In the genomic region with DNA sequence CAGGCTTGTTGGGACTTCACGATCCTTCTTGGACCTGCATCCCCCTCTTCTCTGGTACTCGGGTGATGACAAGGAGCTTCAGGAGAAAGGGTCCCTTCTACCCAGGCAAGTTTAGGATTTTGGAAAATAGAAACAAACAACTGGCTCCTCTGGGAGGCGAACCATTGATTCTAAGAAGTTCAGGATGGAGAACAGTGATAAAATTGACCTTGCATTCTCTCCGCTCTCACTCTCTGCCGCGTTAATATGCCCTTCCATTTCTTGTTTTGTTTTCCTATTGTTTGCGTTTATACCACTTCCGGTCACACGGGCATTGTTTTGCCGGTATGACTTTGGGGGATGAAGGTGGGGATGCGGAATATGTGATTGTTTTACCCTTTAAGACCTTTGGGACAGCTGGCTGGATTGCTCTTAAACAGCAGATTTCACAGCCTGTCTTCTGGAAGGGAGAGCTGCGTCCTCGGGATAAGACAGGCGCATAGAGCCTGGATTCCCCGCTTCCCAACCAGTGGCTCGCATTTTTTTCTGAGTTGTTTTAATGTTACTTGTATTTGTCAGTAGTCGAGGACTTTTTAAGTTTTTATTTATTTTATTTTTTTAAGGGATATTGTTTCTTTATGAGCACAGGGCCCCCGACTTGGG, we compare ENCODE assay signal across 9 cellular contexts.
A peak's percentile ranks its signal among the peaks of the same experiment; 100 is the strongest.
DNase-seq lines count a peak whose midpoint lies in the region; ATAC-seq and TF ChIP-seq lines count a peak whose summit lies in the region.
"Had no signal": no experiment of that assay in that cellular context is flagged by ENCODE, and none has a peak within 500 bp of the region (broad histone marks: within the 10 kb centered on the region; RNA-seq: fewer than 3 reads in every experiment).

No MANE protein-coding gene starts in this region.

- peaks cover 4 to 8% of the 10 kb centered on the region in 2 donors for H3K4me1 Mint-ChIP-seq in effector memory CD8-positive, alpha-beta T cell (ENCODE audit: low read depth in 2 of 2)

- H3K36me3 Mint-ChIP-seq in effector memory CD8-positive, alpha-beta T cell (ENCODE audit: insufficient read depth), result no peaks in the 10 kb centered on the region

- H3K4me2 ChIP-seq in HCT116 (ENCODE audit: low read length), result peak overlapping the region; percentile 98

- RAD21 ChIA-PET in HCT116 (lab: Charles Lee; ENCODE audit: low non-redundant PET in 1 of 2, low total read pairs in 2 of 2, uncharacterized antibody in 2 of 2, unreplicated experiment in 2 of 2), result interaction anchor here (0.7 to 0.8 kb wide), 2 partner anchors 109 to 278 kb away, joined by 3 read pairs; no protein-coding TSS in a partner anchor

- POLR2A ChIA-PET in HCT116 (lab: Charles Lee), result interaction anchor here (1.7 kb wide), 1 partner anchor 8 kb away, joined by 6 read pairs; no protein-coding TSS in a partner anchor

- no peaks in the 10 kb centered on the region for H3K9me2 ChIP-seq in HCT116 (ENCODE audit: insufficient read depth)

- no peak overlapping the region for H3K27ac ChIP-seq in ACC112 (ENCODE audit: low read depth, low read length)
- peak overlapping the region; percentile 51 for H3K27ac ChIP-seq in HCT116 (ENCODE audit: low read depth, low read length)
- no peak overlapping the region for H3K27ac ChIP-seq in left lung

- H2AFZ ChIP-seq in ACC112 (ENCODE audit: low read length, unreplicated experiment) (peak overlapping the region; percentile 46), HCT116 (ENCODE audit: low read depth, low read length, poor library complexity, severe bottlenecking) (peak overlapping the region; percentile 99)

- in situ Hi-C loops in GM13977 (cut with MboI; ENCODE audit: low pct_unique_long_range_greater_than_20kb, low sequenced_read_pairs, unreplicated experiment), result loop anchor here (25.0 kb wide), 1 partner anchor 305 kb away; a partner anchor contains a TSS

- H3K9me3 ChIP-seq in HCT116 (ENCODE audit: control insufficient read depth in 1 of 2, insufficient read depth in 1 of 2, low read depth in 1 of 2, low read length in 2 of 2) (no peaks in the 10 kb centered on the region), left lung (no peaks in the 10 kb centered on the region)

- no peak overlapping the region for H3K4me3 Mint-ChIP-seq in effector memory CD8-positive, alpha-beta T cell

- DNase-seq in HCT116 (ENCODE audit: low read depth, low spot score) (no peak), amniotic epithelial cell (ENCODE audit: low read depth) (peak; percentile 16), left lung (no peak), SKM-1 treated with dmso at 0.1 percent for 144 hours (lab: John Stamatoyannopoulos, UW; ENCODE audit: unreplicated experiment) (no peak), T1000 (lab: John Stamatoyannopoulos, UW) (no peak), GM13977 (ENCODE audit: low spot score) (no peak)
- DNase-seq in effector memory CD8-positive, alpha-beta T cell, result no peak
- DNase-seq: activated CD4-positive, alpha-beta T cell treated with anti-CD3 and anti-CD28 coated beads, Interleukin-2, amount 50 U/mL, for 1 hour had no signal

- H3K4me1 ChIP-seq in ACC112 (ENCODE audit: control insufficient read depth, insufficient read depth, low read length, unreplicated experiment) (no peaks in the 10 kb centered on the region), HCT116 (ENCODE audit: control insufficient read depth in 1 of 2, insufficient read depth in 2 of 2, low read length in 2 of 2) (peaks cover 4 to 19% of the 10 kb centered on the region in 2 experiments; a peak in 2 of 4 replicates), left lung (no peaks in the 10 kb centered on the region)

- H3K79me2 ChIP-seq in ACC112 (ENCODE audit: control insufficient read depth, insufficient read depth, low read length, unreplicated experiment) (no peaks in the 10 kb centered on the region), HCT116 (ENCODE audit: insufficient read depth, low read length) (no peaks in the 10 kb centered on the region)

- peak overlapping the region; percentile 59 for H3K9ac ChIP-seq in HCT116 (ENCODE audit: low read length)

- H4K20me1 ChIP-seq in HCT116 (ENCODE audit: insufficient read depth), result no peaks in the 10 kb centered on the region

- peaks cover 75 to 85% of the 10 kb centered on the region in 2 donors for H3K27me3 Mint-ChIP-seq in effector memory CD8-positive, alpha-beta T cell

- intact Hi-C loops in HCT116 (cut with micrococcal nuclease) (loop anchor here (5.0 to 10.0 kb wide), 2 partner anchors 135 to 278 kb away; a partner anchor contains a TSS), left lung (cut with DNase I) (no loop called here)

- TF ChIP-seq POLR2A in HCT116 (IDR thresholded peaks at IDR 0.05; ENCODE audit: borderline replicate concordance, extremely low read depth, insufficient read depth, insufficient read length), result peak; percentile 36

- CTCF ChIA-PET in HCT116 (lab: Charles Lee), result interaction anchor here (1.4 to 3.1 kb wide), 3 partner anchors 9 to 135 kb away, joined by 5 to 18 read pairs (median 9); no protein-coding TSS in a partner anchor

- BruUV-seq in HCT116 (replicated peaks; lab: Mats Ljungman, UMichigan), result no TSS peak

- H3K27me3 ChIP-seq in ACC112 (ENCODE audit: insufficient read depth, low read length) (peaks cover 24% of the 10 kb centered on the region), HCT116 (ENCODE audit: insufficient read depth, low read length) (no peaks in the 10 kb centered on the region), left lung (peaks cover 36 to 97% of the 10 kb centered on the region in 2 donors)

- no peak for TF ChIP-seq CTCF in HCT116 (IDR thresholded peaks at IDR 0.05 in 2 of 3, conservative IDR thresholded peaks at IDR 0.05 in 1 of 3; ENCODE audit: borderline replicate concordance in 1 of 3, insufficient read depth in 1 of 3, low read depth in 2 of 3, low read length in 2 of 3)
- TF ChIP-seq CTCF in left lung (IDR thresholded peaks at IDR 0.05), result no peak
- TF ChIP-seq CTCF in GM13977 (IDR thresholded peaks at IDR 0.05; ENCODE audit: extremely low read depth, insufficient read depth, missing control alignments), result no peak

- no peak overlapping the region for H3K27ac Mint-ChIP-seq in effector memory CD8-positive, alpha-beta T cell

- no peaks in the 10 kb centered on the region for H3K9me3 Mint-ChIP-seq in effector memory CD8-positive, alpha-beta T cell

- no peak for TF ChIP-seq RAD21 in HCT116 (IDR thresholded peaks at IDR 0.05; ENCODE audit: low read depth)

- ATAC-seq in HCT116 (peak; percentile 38), left lung (no peak)
- no peak for ATAC-seq in effector memory CD8-positive, alpha-beta T cell (replicated peaks)

- peak overlapping the region; percentile 82 for H3K4me3 ChIP-seq in ACC112 (ENCODE audit: low read depth, low read length)
- peak overlapping the region; percentile 45 to 60 for H3K4me3 ChIP-seq in HCT116 (replicated peaks in 1 of 2; ENCODE audit: low read depth in 1 of 2, low read length in 2 of 2)
- peak overlapping the region; percentile 13 to 19 for H3K4me3 ChIP-seq in left lung

- H3K36me3 ChIP-seq in ACC112 (ENCODE audit: insufficient read depth, low read length) (no peaks in the 10 kb centered on the region), HCT116 (ENCODE audit: control insufficient read depth in 1 of 2, insufficient read depth in 2 of 2, low read length in 2 of 2) (no peaks in the 10 kb centered on the region), left lung (no peaks in the 10 kb centered on the region)

TF ChIP-seq in HCT116, 20 proteins besides CTCF, POLR2A, EP300 and RAD21:
- TF ChIP-seq SRF (IDR thresholded peaks at IDR 0.05; ENCODE audit: low read depth), result no peak
- TF ChIP-seq POLR2AphosphoS5 (IDR thresholded peaks at IDR 0.05; ENCODE audit: low read depth, low read length), result no peak
- TF ChIP-seq TCF7L2 (IDR thresholded peaks at IDR 0.05; ENCODE audit: borderline replicate concordance, extremely low read depth, insufficient read depth, insufficient read length), result no peak
- no peak for TF ChIP-seq EZH2phosphoT487 (IDR thresholded peaks at IDR 0.05; ENCODE audit: borderline replicate concordance)
- TF ChIP-seq YY1 (IDR thresholded peaks at IDR 0.05; ENCODE audit: extremely low read depth, insufficient replicate concordance, low read depth, low read length), result no peak
- no peak for TF ChIP-seq EZH2 (IDR thresholded peaks at IDR 0.05)
- no peak for TF ChIP-seq EGR1 (IDR thresholded peaks at IDR 0.05; ENCODE audit: low read depth)
- no peak for TF ChIP-seq SP1 (IDR thresholded peaks at IDR 0.05; ENCODE audit: low read depth)
- TF ChIP-seq ZFX (IDR thresholded peaks at IDR 0.05), result no peak
- TF ChIP-seq JUND (IDR thresholded peaks at IDR 0.05), result no peak
- no peak for TF ChIP-seq SIN3A (IDR thresholded peaks at IDR 0.05; ENCODE audit: low read depth)
- no peak for TF ChIP-seq ELF1 (IDR thresholded peaks at IDR 0.05; ENCODE audit: borderline replicate concordance, low read depth)
- TF ChIP-seq FOSL1 (IDR thresholded peaks at IDR 0.05; ENCODE audit: low read depth), result no peak
- TF ChIP-seq CEBPB (IDR thresholded peaks at IDR 0.05; ENCODE audit: low read depth), result no peak
- no peak for TF ChIP-seq CBX3 (IDR thresholded peaks at IDR 0.05; ENCODE audit: low read depth)

Comparison
In these comparisons a context has a peak if more than half of its experiments do, and no peak if none do; other contexts are left out.
1. H3K4me3 ChIP-seq: peak in every context shown above with its lines; median percentile 82 in ACC112; 52 in HCT116; 16 in left lung.